Comparison of ENCODE assay signal across 9 cellular contexts in genomic region chr7:135923700-135924261, GRCh38. TPM values are rescaled to one million over a fixed set of nuclear protein-coding genes. Genes with fewer than 3 reads are reported as not detected.
DNase-seq lines count a peak whose midpoint lies in the region; ATAC-seq, FAIRE-seq and TF ChIP-seq lines count a peak whose summit lies in the region.
"Had no signal": no experiment of that assay in that cellular context is flagged by ENCODE, and none has a peak within 500 bp of the region (broad histone marks: within the 10 kb centered on the region; RNA-seq: fewer than 3 reads in every experiment).

No MANE protein-coding gene starts in this region.

- H4K20me1 ChIP-seq in GM12878 (ENCODE audit: control insufficient read depth, insufficient read depth): no peaks in the 10 kb centered on the region

- TF ChIP-seq POLR2A in GM12878 (IDR thresholded peaks at IDR 0.05; ENCODE audit: low read depth, low read length) (no peak), GM12891 (IDR thresholded peaks at IDR 0.05; ENCODE audit: low read depth, low read length) (no peak)

- H3K27ac Mint-ChIP-seq in natural killer cell treated with Interleukin-12 subunit alpha and Interleukin-12 subunit beta and Interleukin-15 and Interleukin-18, amount 100 ng/mL, for 72 hours: no peak overlapping the region

- TF ChIP-seq EP300 in GM12878 (IDR thresholded peaks at IDR 0.05; ENCODE audit: borderline replicate concordance in 1 of 2, control insufficient read depth in 1 of 2, low read depth in 2 of 2, low read length in 2 of 2): no peak

- no peak overlapping the region for H3K4me3 Mint-ChIP-seq in natural killer cell treated with Interleukin-12 subunit alpha and Interleukin-12 subunit beta and Interleukin-15 and Interleukin-18, amount 100 ng/mL, for 72 hours
- H3K4me3 Mint-ChIP-seq: nephron progenitor cell had no signal

- no peaks in the 10 kb centered on the region for H3K9me3 Mint-ChIP-seq in natural killer cell treated with Interleukin-12 subunit alpha and Interleukin-12 subunit beta and Interleukin-15 and Interleukin-18, amount 100 ng/mL, for 72 hours

- FAIRE-seq in GM12878 (lab: Jason Lieb, UNC) (no peak), GM12891 (lab: Jason Lieb, UNC) (no peak)

- no peak overlapping the region for H3K4me3 ChIP-seq in GM12878

- H3K4me1 ChIP-seq in GM12878 (ENCODE audit: control insufficient read depth, insufficient read depth, low read length): no peaks in the 10 kb centered on the region; the same call in 1 of the 2 replicates

- in situ Hi-C loops in GM12878 (cut with MboI): no loop called here

- RAD21 ChIA-PET in GM12878 (lab: Charles Lee; ENCODE audit: unreplicated experiment): no interaction called here

- DNase-seq in AG20443 (ENCODE audit: low spot score) (peak; percentile 92), LoVo (ENCODE audit: low spot score) (peak; percentile 12), GM12878 (ENCODE audit: low read depth, low spot score) (no peak), kidney tubule cell (ENCODE audit: low spot score) (peak; percentile 97), NCI-H524 (lab: John Stamatoyannopoulos, UW) (no peak), GM12891 (ENCODE audit: insufficient read length, low spot score) (no peak)
- DNase-seq in activated effector memory CD4-positive, alpha-beta T cell treated with Interleukin-2 at 50 U/mL for 16 hours: no peak
- DNase-seq in natural killer cell treated with Interleukin-12 subunit alpha and Interleukin-12 subunit beta and Interleukin-15 and Interleukin-18, amount 100 ng/mL, for 72 hours (ENCODE audit: low spot score): no peak
- DNase-seq: nephron progenitor cell had no signal

- SMC1A ChIA-PET in GM12878 (lab: Charles Lee; ENCODE audit: uncharacterized antibody, unreplicated experiment): interaction anchor here (1.2 kb wide), 2 partner anchors 11 to 20 kb away, joined by 3 read pairs; no protein-coding TSS in a partner anchor

- ATAC-seq in GM12878: no peak
- no peak for ATAC-seq in natural killer cell treated with Interleukin-12 subunit alpha and Interleukin-12 subunit beta and Interleukin-15 and Interleukin-18, amount 100 ng/mL, for 72 hours

- peaks cover 15% of the 10 kb centered on the region for H3K36me3 Mint-ChIP-seq in natural killer cell treated with Interleukin-12 subunit alpha and Interleukin-12 subunit beta and Interleukin-15 and Interleukin-18, amount 100 ng/mL, for 72 hours

- no peak overlapping the region for H3K9ac ChIP-seq in GM12878 (ENCODE audit: control insufficient read depth, insufficient read depth, low read length)

- CTCF ChIA-PET in GM12878 (lab: Yijun Ruan, JAX): interaction anchor here (0.7 to 1.0 kb wide), 2 partner anchors 9 to 38 kb away, joined by 3 read pairs; no protein-coding TSS in a partner anchor

- H3K36me3 ChIP-seq in GM12878 (ENCODE audit: control insufficient read depth in 2 of 2, insufficient read depth in 2 of 2, low read length in 1 of 2): peaks cover 2 to 3% of the 10 kb centered on the region in 2 experiments; a peak in 3 of 4 replicates

- no peaks in the 10 kb centered on the region for H3K27me3 ChIP-seq in GM12878 (replicated peaks in 1 of 2; ENCODE audit: control insufficient read depth in 2 of 2, insufficient read depth in 2 of 2, low read length in 1 of 2)

- POLR2A ChIA-PET in GM12878 (lab: Charles Lee): no interaction called here

- H3K4me2 ChIP-seq in GM12878 (ENCODE audit: control insufficient read depth, insufficient read depth): no peak overlapping the region

- H3K9me3 ChIP-seq in GM12878 (replicated peaks; ENCODE audit: control insufficient read depth, insufficient read depth, low read length): no peaks in the 10 kb centered on the region; the same call in 2 of the 3 replicates

- WGBS in GM12878 (ENCODE audit: insufficient coverage, insufficient replicate concordance, low lambda C conversion rate, missing lambda C conversion rate): 100% methylated on average over 4 of the region's 4 CpGs

- TF ChIP-seq RAD21 in GM12878 (IDR thresholded peaks at IDR 0.05; ENCODE audit: insufficient read depth, low read depth, low read length): no peak

- no peak overlapping the region for H2AFZ ChIP-seq in GM12878 (ENCODE audit: control insufficient read depth, low read depth, low read length)

- no peak for TF ChIP-seq CTCF in GM12878 (IDR thresholded peaks at IDR 0.05 in 2 of 3, conservative IDR thresholded peaks at IDR 0.05 in 1 of 3; ENCODE audit: control insufficient read depth in 2 of 3, extremely low read depth in 1 of 3, insufficient read depth in 1 of 3, low read depth in 3 of 3, low read length in 3 of 3)

- H3K27ac ChIP-seq in GM12878 (ENCODE audit: control insufficient read depth, insufficient read depth): no peak overlapping the region

- intact Hi-C loops in GM12878 (cut with micrococcal nuclease; ENCODE audit: unreplicated experiment): no loop called here

- H3K79me2 ChIP-seq in GM12878 (ENCODE audit: control insufficient read depth, insufficient read depth, low read length): no peaks in the 10 kb centered on the region

- H3K27me3 Mint-ChIP-seq in natural killer cell treated with Interleukin-12 subunit alpha and Interleukin-12 subunit beta and Interleukin-15 and Interleukin-18, amount 100 ng/mL, for 72 hours: no peaks in the 10 kb centered on the region

- no TSS peak for BruUV-seq in GM12878 (replicated peaks; lab: Mats Ljungman, UMichigan)

- H3K4me1 Mint-ChIP-seq in natural killer cell treated with Interleukin-12 subunit alpha and Interleukin-12 subunit beta and Interleukin-15 and Interleukin-18, amount 100 ng/mL, for 72 hours (ENCODE audit: low read depth in 2 of 2): peaks cover 7 to 8% of the 10 kb centered on the region in 2 donors

TF ChIP-seq in GM12878, 131 proteins besides CTCF, POLR2A, EP300 and RAD21 (continues in another document):
- TF ChIP-seq BCL3 (IDR thresholded peaks at IDR 0.05; ENCODE audit: borderline replicate concordance, insufficient read depth, low read depth, low read length, poor library complexity, severe bottlenecking) (peak; percentile 89), KDM1A (IDR thresholded peaks at IDR 0.05; ENCODE audit: borderline replicate concordance) (no peak)

TF ChIP-seq in GM12891, 5 proteins besides CTCF, POLR2A, EP300 and RAD21:
- TF ChIP-seq POLR2AphosphoS5 (IDR thresholded peaks at IDR 0.05; ENCODE audit: low read depth, low read length): no peak
- TF ChIP-seq PAX5 (IDR thresholded peaks at IDR 0.05; ENCODE audit: insufficient read depth, low read length, severe bottlenecking): no peak
- no peak for TF ChIP-seq TAF1 (IDR thresholded peaks at IDR 0.05; ENCODE audit: low read depth, low read length)
- TF ChIP-seq POU2F2 (IDR thresholded peaks at IDR 0.05; ENCODE audit: low read depth, low read length): no peak
- TF ChIP-seq SPI1 (IDR thresholded peaks at IDR 0.05; ENCODE audit: low read depth, low read length): no peak

RNA-seq across cellular contexts. Expression of gene MTPN, which starts 53.4 kb away (rescaled TPM):
- 36.3 and 40.3 TPM in 2 replicates for total RNA-seq in GM12878 (2013; cell fraction: nucleolus; rRNA removed)
- 108 and 112 TPM in 2 replicates for total RNA-seq in GM12878 (2014; rRNA removed)
- total RNA-seq in GM12878 (2014; rRNA removed; fragmentation: Illumina TruSeq; extraction: Trizol): 84.1 and 84.5 TPM in 2 replicates
- 143 and 144 TPM in 2 replicates for total RNA-seq in GM12878 (2021)
- 39.8 TPM for polyA plus RNA-seq in GM12878 (2011; ENCODE audit: low read depth)
- 146 and 178 TPM in 2 replicates for polyA plus RNA-seq in GM12878 (2011; rRNA removed)
- 72.4 and 80.3 TPM in 2 replicates for polyA plus RNA-seq in GM12878 (2011; cell fraction: cytosol; rRNA removed)
- 42.1 and 48.1 TPM in 2 replicates for polyA plus RNA-seq in GM12878 (2011; cell fraction: nucleus; rRNA removed)
- 82.0 and 94.0 TPM in 2 replicates for polyA plus RNA-seq in GM12878 (2012)
- polyA plus RNA-seq in GM12878 (2014; fragmentation: Illumina TruSeq; extraction: Trizol): 129 and 156 TPM in 2 replicates
- polyA plus RNA-seq in GM12878 (2014; fragmentation: Nextera tagmentation; extraction: Ambion mirVana): 10 to 100 TPM; 38.7 to 48.5 TPM
- 80.1 and 82.2 TPM in 2 replicates for polyA plus RNA-seq in GM12878 (2014; rRNA removed)
- polyA plus RNA-seq in GM12878 (2016; fragmentation: Nextera tagmentation; extraction: Ambion mirVana): 10 to 100 TPM; 63.8 to 86.4 TPM
- 109 and 126 TPM in 2 replicates for polyA minus RNA-seq in GM12878 (2011; rRNA and poly(A)+ RNA removed)
- polyA minus RNA-seq in GM12878 (2011; cell fraction: cytosol; rRNA and poly(A)+ RNA removed): 75.0 and 78.2 TPM in 2 replicates
- polyA minus RNA-seq in GM12878 (2011; cell fraction: nucleus; rRNA and poly(A)+ RNA removed): 65.8 and 139 TPM in 2 replicates
- 47.1 TPM for polyA plus RNA-seq in GM12891 (2012; ENCODE audit: low read depth, missing spikeins)
- 100 to 1,000 TPM; 148 to 190 TPM for total RNA-seq in natural killer cell treated with Interleukin-12 subunit alpha and Interleukin-12 subunit beta and Interleukin-15 and Interleukin-18, amount 100 ng/mL, for 72 hours

Comparison
In these comparisons a context has a peak if more than half of its experiments do, and no peak if none do; other contexts are left out.
1. DNase-seq: peak in AG20443 (single experiment), LoVo (single experiment) and kidney tubule cell (single experiment); none in GM12878 (single experiment), NCI-H524 (0 of 2), GM12891 (single experiment), activated effector memory CD4-positive, alpha-beta T cell treated with Interleukin-2 at 50 U/mL for 16 hours (single experiment) and natural killer cell treated with Interleukin-12 subunit alpha and Interleukin-12 subunit beta and Interleukin-15 and Interleukin-18, amount 100 ng/mL, for 72 hours (single experiment).